ENCODE assay signal across 8 cellular contexts in genomic region chr1:21262282-21263051, GRCh38. TPM values are rescaled to one million over a fixed set of nuclear protein-coding genes. Genes with fewer than 3 reads are reported as not detected.
DNase-seq lines count a peak whose midpoint lies in the region; ATAC-seq and TF ChIP-seq lines count a peak whose summit lies in the region.

No MANE protein-coding gene starts in this region.

- H3K9me3 Mint-ChIP-seq in naive B cell, result no peaks in the 10 kb centered on the region

- no peak overlapping the region for H2AFZ ChIP-seq in SK-N-SH (ENCODE audit: low read depth)

- peak overlapping the region; percentile 77 for H3K4me2 ChIP-seq in SK-N-SH

- H3K9me3 ChIP-seq in SK-N-SH, result no peaks in the 10 kb centered on the region

- peak overlapping the region; percentile 86 to 99 for H3K27ac ChIP-seq in SK-N-SH (ENCODE audit: low read depth in 2 of 2, low read length in 1 of 2)

- H3K9ac ChIP-seq in SK-N-SH, result peak overlapping the region; percentile 81

- H3K36me3 ChIP-seq in SK-N-SH (replicated peaks in 1 of 2; ENCODE audit: control insufficient read depth in 1 of 2, insufficient read depth in 2 of 2, low read length in 1 of 2), result peaks cover 0 to 15% of the 10 kb centered on the region in 2 experiments

- peak; percentile 21; the same call in 1 of the 2 replicates for TF ChIP-seq RAD21 in SK-N-SH (IDR thresholded peaks at IDR 0.05; ENCODE audit: low read length)

- TF ChIP-seq CTCF in SK-N-SH (IDR thresholded peaks at IDR 0.05), result no peak

- peak overlapping the region in 1 of 8 donors; percentile 20 for H3K4me3 Mint-ChIP-seq in naive B cell

- H3K4me1 ChIP-seq in SK-N-SH (ENCODE audit: control insufficient read depth in 1 of 2, insufficient read depth in 2 of 2, low read depth in 1 of 2, low read length in 1 of 2), result peaks cover 30 to 41% of the 10 kb centered on the region in 2 experiments; a peak in 3 of 4 replicates

- H3K79me2 ChIP-seq in SK-N-SH (ENCODE audit: insufficient read depth), result no peaks in the 10 kb centered on the region

- TF ChIP-seq EP300 in SK-N-SH (IDR thresholded peaks at IDR 0.05; ENCODE audit: borderline replicate concordance in 1 of 2, low read depth in 1 of 2, low read length in 1 of 2), result peak in 1 of 2 experiments; percentile 75; a peak in 2 of 4 replicates

- POLR2A ChIA-PET in SK-N-SH (lab: Yijun Ruan, JAX), result interaction anchor here (0.5 to 1.4 kb wide), 5 partner anchors 21 to 838 kb away, joined by 3 to 7 read pairs (median 4); no protein-coding TSS in a partner anchor

- H3F3A ChIP-seq in SK-N-SH (replicated peaks; ENCODE audit: insufficient read depth), result peaks cover 22% of the 10 kb centered on the region

- WGBS in SK-N-SH (ENCODE audit: low lambda C conversion rate), result 30% methylated on average over 21 of the region's 23 CpGs

- peaks cover 11 to 34% (median 26%) of the 10 kb centered on the region in 3 donors for H3K4me1 Mint-ChIP-seq in naive B cell

- H3K27me3 Mint-ChIP-seq in naive B cell, result no peaks in the 10 kb centered on the region

- H3K27ac Mint-ChIP-seq in naive B cell, result peak overlapping the region in 5 of 6 donors; percentile 42 to 82 (median 69)

- H3K9me2 ChIP-seq in SK-N-SH, result no peaks in the 10 kb centered on the region

- H4K20me1 ChIP-seq in SK-N-SH (ENCODE audit: insufficient read depth), result no peaks in the 10 kb centered on the region

- ATAC-seq in naive B cell (ENCODE audit: low read depth in 2 of 2) (no peak), GM21825 (IDR thresholded peaks at IDR 0.05; ENCODE audit: unreplicated experiment) (no peak)

- DNase-seq in GM03348 (ENCODE audit: low spot score), result peak; percentile 89
- peak; percentile 88 for DNase-seq in SK-N-SH
- DNase-seq in erythroblast (lab: John Stamatoyannopoulos, UW), result peak in 1 of 2 experiments; percentile 41
- DNase-seq in naive B cell, result no peak
- no peak for DNase-seq in NOMO-1 (lab: John Stamatoyannopoulos, UW; ENCODE audit: unreplicated experiment in 2 of 2)
- no peak for DNase-seq in stimulated activated CD4-positive, alpha-beta T cell treated with anti-CD3 and anti-CD28 coated beads, Interleukin-4, amount 100 ng/mL, for 4 hours
- no peak for DNase-seq in NCI-H82 treated with DMSO at 0.1 percent for 48 hours (lab: John Stamatoyannopoulos, UW; ENCODE audit: unreplicated experiment)

- CTCF ChIA-PET in SK-N-SH (lab: Yijun Ruan, JAX), result interaction anchor here (0.8 to 9.8 kb wide), 9 partner anchors 9 to 566 kb away, joined by 3 to 253 read pairs (median 4); no protein-coding TSS in a partner anchor

- peaks cover 13 to 20% of the 10 kb centered on the region in 2 donors for H3K36me3 Mint-ChIP-seq in naive B cell

- H3K4me3 ChIP-seq in SK-N-SH (ENCODE audit: low read depth in 2 of 2, low read length in 1 of 2), result no peak overlapping the region

- peak; percentile 22 for TF ChIP-seq POLR2A in erythroblast (IDR thresholded peaks at IDR 0.05; ENCODE audit: low read length)

- no peaks in the 10 kb centered on the region for H3K27me3 ChIP-seq in SK-N-SH (ENCODE audit: insufficient read depth)

TF ChIP-seq in SK-N-SH, 30 proteins besides CTCF, POLR2A, EP300 and RAD21:
- no peak for TF ChIP-seq REST (IDR thresholded peaks at IDR 0.05; ENCODE audit: low read depth, low read length)
- TF ChIP-seq TEAD4 (IDR thresholded peaks at IDR 0.05; ENCODE audit: borderline replicate concordance, insufficient read depth), result no peak
- TF ChIP-seq NRF1 (IDR thresholded peaks at IDR 0.05; ENCODE audit: low read depth, low read length), result no peak
- peak; percentile 62 for TF ChIP-seq CHD2 (IDR thresholded peaks at IDR 0.05; ENCODE audit: low read length, partially characterized antibody)
- 0 out of 2 replicates have a peak, but pooled peaks have one; percentile 48 for TF ChIP-seq FOXJ3 (CRISPR knock-in tag; IDR thresholded peaks at IDR 0.05)
- no peak for TF ChIP-seq TAF1 (IDR thresholded peaks at IDR 0.05; ENCODE audit: borderline replicate concordance, low read depth, low read length)
- TF ChIP-seq RXRA (IDR thresholded peaks at IDR 0.05; ENCODE audit: borderline replicate concordance, low read depth), result no peak
- no peak for TF ChIP-seq TCF12 (IDR thresholded peaks at IDR 0.05)
- TF ChIP-seq MAX (IDR thresholded peaks at IDR 0.05; ENCODE audit: low read depth), result peak; percentile 81
- no peak for TF ChIP-seq GABPA (IDR thresholded peaks at IDR 0.05; ENCODE audit: low read depth)
- peak; percentile 93 for TF ChIP-seq GATA2 (CRISPR knock-in tag; IDR thresholded peaks at IDR 0.05)
- TF ChIP-seq RFX5 (IDR thresholded peaks at IDR 0.05; ENCODE audit: low read length), result no peak
- no peak for TF ChIP-seq USF2 (IDR thresholded peaks at IDR 0.05; ENCODE audit: borderline replicate concordance, low read depth, low read length)
- no peak for TF ChIP-seq YY1 (IDR thresholded peaks at IDR 0.05; ENCODE audit: low read depth)
- TF ChIP-seq RCOR1 (IDR thresholded peaks at IDR 0.05; ENCODE audit: low read length), result peak; percentile 92
- peak; percentile 54; the same call in 1 of the 2 replicates for TF ChIP-seq MXI1 (IDR thresholded peaks at IDR 0.05; ENCODE audit: low read depth, low read length)
- peak; percentile 56; the same call in 1 of the 2 replicates for TF ChIP-seq USF1 (IDR thresholded peaks at IDR 0.05; ENCODE audit: borderline replicate concordance, low read depth)
- no peak for TF ChIP-seq JUND (IDR thresholded peaks at IDR 0.05)

RNA-seq across cellular contexts. Expression of gene ECE1, which starts 27.8 kb away (rescaled TPM):
- polyA plus RNA-seq in SK-N-SH (2012; rRNA removed) (62.3 and 96.6 TPM in 2 replicates), naive B cell (ENCODE audit: low read depth in 6 of 6) (10 to 100 TPM in 5 of 6 donors, 1 to 10 TPM in 1; 6.9 to 44.5 (median 20.8) TPM)
- polyA plus RNA-seq in SK-N-SH (2012; cell fraction: cytosol; rRNA removed), result 48.1 and 60.4 TPM in 2 replicates
- polyA plus RNA-seq in SK-N-SH (2012; cell fraction: nucleus; rRNA removed), result 53.0 and 69.9 TPM in 2 replicates

Comparison
In these comparisons a context has a peak if more than half of its experiments do, and no peak if none do; other contexts are left out.
1. DNase-seq: peak in GM03348 (single experiment) and SK-N-SH (single experiment); none in naive B cell (single experiment), NOMO-1 (0 of 2), stimulated activated CD4-positive, alpha-beta T cell treated with anti-CD3 and anti-CD28 coated beads, Interleukin-4, amount 100 ng/mL, for 4 hours (0 of 2) and NCI-H82 treated with DMSO at 0.1 percent for 48 hours (single experiment).